Comparison of ENCODE assay signal across 3 cellular contexts in genomic region chr13:101738336-101738735, GRCh38.
TF ChIP-seq lines count a peak whose summit lies in the region.

No MANE protein-coding gene starts in this region.

TF ChIP-seq in liver, 16 proteins besides CTCF, POLR2A, EP300 and RAD21:
- TF ChIP-seq NR2F2 (IDR thresholded peaks at IDR 0.05), result no peak
- TF ChIP-seq GABPA (IDR thresholded peaks at IDR 0.05 in 1 of 2, conservative IDR thresholded peaks at IDR 0.05 in 1 of 2), result no peak
- peak; percentile 93 for TF ChIP-seq YY1 (IDR thresholded peaks at IDR 0.05)
- TF ChIP-seq, protein P1, sequence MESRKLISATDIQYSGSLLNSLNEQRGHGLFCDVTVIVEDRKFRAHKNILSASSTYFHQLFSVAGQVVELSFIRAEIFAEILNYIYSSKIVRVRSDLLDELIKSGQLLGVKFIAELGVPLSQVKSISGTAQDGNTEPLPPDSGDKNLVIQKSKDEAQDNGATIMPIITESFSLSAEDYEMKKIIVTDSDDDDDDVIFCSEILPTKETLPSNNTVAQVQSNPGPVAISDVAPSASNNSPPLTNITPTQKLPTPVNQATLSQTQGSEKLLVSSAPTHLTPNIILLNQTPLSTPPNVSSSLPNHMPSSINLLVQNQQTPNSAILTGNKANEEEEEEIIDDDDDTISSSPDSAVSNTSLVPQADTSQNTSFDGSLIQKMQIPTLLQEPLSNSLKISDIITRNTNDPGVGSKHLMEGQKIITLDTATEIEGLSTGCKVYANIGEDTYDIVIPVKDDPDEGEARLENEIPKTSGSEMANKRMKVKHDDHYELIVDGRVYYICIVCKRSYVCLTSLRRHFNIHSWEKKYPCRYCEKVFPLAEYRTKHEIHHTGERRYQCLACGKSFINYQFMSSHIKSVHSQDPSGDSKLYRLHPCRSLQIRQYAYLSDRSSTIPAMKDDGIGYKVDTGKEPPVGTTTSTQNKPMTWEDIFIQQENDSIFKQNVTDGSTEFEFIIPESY (IDR thresholded peaks at IDR 0.05), result peak; percentile 41
- TF ChIP-seq SP1 (IDR thresholded peaks at IDR 0.05), result peak; percentile 79
- peak; percentile 81 to 82 for TF ChIP-seq HNF4A (conservative IDR thresholded peaks at IDR 0.05)
- TF ChIP-seq RXRA (IDR thresholded peaks at IDR 0.05), result peak; percentile 12 to 40
- TF ChIP-seq JUND (IDR thresholded peaks at IDR 0.05), result no peak
- peak; percentile 51 for TF ChIP-seq REST (IDR thresholded peaks at IDR 0.05)
- TF ChIP-seq HNF4G (IDR thresholded peaks at IDR 0.05), result peak; percentile 36
TF ChIP-seq in liver: peak in this region for 7.

TF ChIP-seq in HepG2, 621 proteins besides CTCF, POLR2A, EP300 and RAD21:
- no peak for TF ChIP-seq ZNF747 (CRISPR knock-in tag; IDR thresholded peaks at IDR 0.05; ENCODE audit: borderline replicate concordance)
- no peak for TF ChIP-seq TRIM22 (IDR thresholded peaks at IDR 0.05)
- TF ChIP-seq, protein P2, sequence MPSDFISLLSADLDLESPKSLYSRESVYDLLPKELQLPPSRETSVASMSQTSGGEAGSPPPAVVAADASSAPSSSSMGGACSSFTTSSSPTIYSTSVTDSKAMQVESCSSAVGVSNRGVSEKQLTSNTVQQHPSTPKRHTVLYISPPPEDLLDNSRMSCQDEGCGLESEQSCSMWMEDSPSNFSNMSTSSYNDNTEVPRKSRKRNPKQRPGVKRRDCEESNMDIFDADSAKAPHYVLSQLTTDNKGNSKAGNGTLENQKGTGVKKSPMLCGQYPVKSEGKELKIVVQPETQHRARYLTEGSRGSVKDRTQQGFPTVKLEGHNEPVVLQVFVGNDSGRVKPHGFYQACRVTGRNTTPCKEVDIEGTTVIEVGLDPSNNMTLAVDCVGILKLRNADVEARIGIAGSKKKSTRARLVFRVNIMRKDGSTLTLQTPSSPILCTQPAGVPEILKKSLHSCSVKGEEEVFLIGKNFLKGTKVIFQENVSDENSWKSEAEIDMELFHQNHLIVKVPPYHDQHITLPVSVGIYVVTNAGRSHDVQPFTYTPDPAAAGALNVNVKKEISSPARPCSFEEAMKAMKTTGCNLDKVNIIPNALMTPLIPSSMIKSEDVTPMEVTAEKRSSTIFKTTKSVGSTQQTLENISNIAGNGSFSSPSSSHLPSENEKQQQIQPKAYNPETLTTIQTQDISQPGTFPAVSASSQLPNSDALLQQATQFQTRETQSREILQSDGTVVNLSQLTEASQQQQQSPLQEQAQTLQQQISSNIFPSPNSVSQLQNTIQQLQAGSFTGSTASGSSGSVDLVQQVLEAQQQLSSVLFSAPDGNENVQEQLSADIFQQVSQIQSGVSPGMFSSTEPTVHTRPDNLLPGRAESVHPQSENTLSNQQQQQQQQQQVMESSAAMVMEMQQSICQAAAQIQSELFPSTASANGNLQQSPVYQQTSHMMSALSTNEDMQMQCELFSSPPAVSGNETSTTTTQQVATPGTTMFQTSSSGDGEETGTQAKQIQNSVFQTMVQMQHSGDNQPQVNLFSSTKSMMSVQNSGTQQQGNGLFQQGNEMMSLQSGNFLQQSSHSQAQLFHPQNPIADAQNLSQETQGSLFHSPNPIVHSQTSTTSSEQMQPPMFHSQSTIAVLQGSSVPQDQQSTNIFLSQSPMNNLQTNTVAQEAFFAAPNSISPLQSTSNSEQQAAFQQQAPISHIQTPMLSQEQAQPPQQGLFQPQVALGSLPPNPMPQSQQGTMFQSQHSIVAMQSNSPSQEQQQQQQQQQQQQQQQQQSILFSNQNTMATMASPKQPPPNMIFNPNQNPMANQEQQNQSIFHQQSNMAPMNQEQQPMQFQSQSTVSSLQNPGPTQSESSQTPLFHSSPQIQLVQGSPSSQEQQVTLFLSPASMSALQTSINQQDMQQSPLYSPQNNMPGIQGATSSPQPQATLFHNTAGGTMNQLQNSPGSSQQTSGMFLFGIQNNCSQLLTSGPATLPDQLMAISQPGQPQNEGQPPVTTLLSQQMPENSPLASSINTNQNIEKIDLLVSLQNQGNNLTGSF (CRISPR knock-in tag; IDR thresholded peaks at IDR 0.05), result no peak

TF ChIP-seq in H1, 55 proteins besides CTCF, POLR2A, EP300 and RAD21:
- TF ChIP-seq CBX5 (IDR thresholded peaks at IDR 0.05; ENCODE audit: low read depth, low read length), result no peak
- TF ChIP-seq EZH2 (IDR thresholded peaks at IDR 0.05; ENCODE audit: low read depth, low read length, severe bottlenecking), result no peak
- TF ChIP-seq NRF1 (IDR thresholded peaks at IDR 0.05; ENCODE audit: low read depth, low read length), result no peak
- TF ChIP-seq YY1 (IDR thresholded peaks at IDR 0.05; ENCODE audit: low read depth, low read length), result no peak
- no peak for TF ChIP-seq FOSL1 (IDR thresholded peaks at IDR 0.05; ENCODE audit: insufficient read depth, low read depth, low read length)
- no peak for TF ChIP-seq JUN (IDR thresholded peaks at IDR 0.05; ENCODE audit: low read depth, low read length)
- no peak for TF ChIP-seq ZNF274 (IDR thresholded peaks at IDR 0.05; ENCODE audit: borderline replicate concordance, extremely low read depth, low read length)
- no peak for TF ChIP-seq CHD1 (IDR thresholded peaks at IDR 0.05; ENCODE audit: low read depth, low read length)
- no peak for TF ChIP-seq PHF8 (conservative IDR thresholded peaks at IDR 0.05; ENCODE audit: low read depth, low read length)
- TF ChIP-seq BRCA1 (IDR thresholded peaks at IDR 0.05; ENCODE audit: low read depth, low read length), result no peak
- no peak for TF ChIP-seq CEBPB (IDR thresholded peaks at IDR 0.05; ENCODE audit: low read depth, low read length)
- TF ChIP-seq JUND (IDR thresholded peaks at IDR 0.05; ENCODE audit: low read length), result no peak
- TF ChIP-seq HDAC6 (IDR thresholded peaks at IDR 0.05; ENCODE audit: low read depth, low read length), result no peak
- TF ChIP-seq HDAC2 (IDR thresholded peaks at IDR 0.05; ENCODE audit: borderline replicate concordance in 1 of 2, low read depth in 2 of 2, low read length in 2 of 2), result no peak
- TF ChIP-seq SP2 (IDR thresholded peaks at IDR 0.05; ENCODE audit: low read length), result no peak
